In genomic region chr10:120946497-120946896, GRCh38 we compare ENCODE assay signal across 23 cellular contexts.
DNase-seq lines count a peak whose midpoint lies in the region; ATAC-seq and TF ChIP-seq lines count a peak whose summit lies in the region.
"Had no signal": no experiment of that assay in that cellular context is flagged by ENCODE, and none has a peak within 500 bp of the region (broad histone marks: within the 10 kb centered on the region; RNA-seq: fewer than 3 reads in every experiment).

No MANE protein-coding gene starts in this region.

- DNase-seq in RWPE2 (ENCODE audit: low spot score): no peak
- no peak for DNase-seq in endothelial cell (ENCODE audit: low spot score)
- no peak for DNase-seq in mesothelial cell of epicardium (ENCODE audit: low spot score in 2 of 2, unreplicated experiment in 2 of 2)
- peak; percentile 73 for DNase-seq in superior temporal gyrus (ENCODE audit: extremely low spot score)
- DNase-seq in DMS153 (lab: John Stamatoyannopoulos, UW): no peak
- DNase-seq: activated CD4-positive, alpha-beta T cell treated with anti-CD3 and anti-CD28 coated beads for 36 hours; activated naive CD8-positive, alpha-beta T cell treated with anti-CD3 and anti-CD28 coated beads for 36 hours; brain microvascular endothelial cell; CD4-positive, CD25-positive, alpha-beta regulatory T cell; cortex of kidney; foreskin melanocyte; GOT3; KG1; MV-4-11; NCI-H1694; NCI-H2171 treated with DMSO at 0.1 percent for 48 hours; OCI-M1; SIG-M5; stimulated activated CD4-positive, alpha-beta T cell treated with anti-CD3 and anti-CD28 coated beads, Interleukin-4, amount 100 ng/mL, for 4 hours; T-cell had no signal

- H3K27ac Mint-ChIP-seq in endothelial cell (ENCODE audit: unreplicated experiment) (peak overlapping the region; percentile 3), mesothelial cell of epicardium (peak overlapping the region; percentile 75)
- no peak overlapping the region for H3K27ac Mint-ChIP-seq in stimulated activated memory B cell treated with anti-CD40 and anti-IgM and Interleukin-4, amounts not matched to agents 10 μg/mL and 1 μg/mL and 100 μg/mL, for 72 hours
- H3K27ac Mint-ChIP-seq: activated CD4-positive, alpha-beta T cell treated with anti-CD3 and anti-CD28 coated beads for 36 hours; activated naive CD8-positive, alpha-beta T cell treated with anti-CD3 and anti-CD28 coated beads for 36 hours; CD4-positive, CD25-positive, alpha-beta regulatory T cell; T-cell had no signal

- TF ChIP-seq CTCF in RWPE2 (IDR thresholded peaks at IDR 0.05; ENCODE audit: poor library complexity, severe bottlenecking) (no peak), endothelial cell (IDR thresholded peaks at IDR 0.05; ENCODE audit: unreplicated experiment) (no peak), mesothelial cell of epicardium (IDR thresholded peaks at IDR 0.05; ENCODE audit: unreplicated experiment) (no peak)

- ATAC-seq in RWPE2 (ENCODE audit: low read depth) (no peak), esophagus mucosa (no peak)
- no peak for ATAC-seq in stimulated activated memory B cell treated with anti-CD40 and anti-IgM and Interleukin-4, amounts not matched to agents 10 μg/mL and 1 μg/mL and 100 μg/mL, for 72 hours
- ATAC-seq: activated CD4-positive, alpha-beta T cell treated with anti-CD3 and anti-CD28 coated beads for 36 hours; GM12878; T-cell had no signal

- no peaks in the 10 kb centered on the region for H3K9me3 ChIP-seq in RWPE2 (ENCODE audit: severe bottlenecking)

- H3K4me3 ChIP-seq in RWPE2 (ENCODE audit: severe bottlenecking): no peak overlapping the region
- H3K4me3 ChIP-seq: GM12878 had no signal

- H3K27me3 Mint-ChIP-seq in endothelial cell (ENCODE audit: unreplicated experiment) (peaks cover 5% of the 10 kb centered on the region), mesothelial cell of epicardium (ENCODE audit: low read depth) (peaks cover 4% of the 10 kb centered on the region)
- H3K27me3 Mint-ChIP-seq in stimulated activated memory B cell treated with anti-CD40 and anti-IgM and Interleukin-4, amounts not matched to agents 10 μg/mL and 1 μg/mL and 100 μg/mL, for 72 hours: peaks cover 66% of the 10 kb centered on the region

- H3K4me3 Mint-ChIP-seq in endothelial cell (ENCODE audit: unreplicated experiment): no peak overlapping the region
- H3K4me3 Mint-ChIP-seq in mesothelial cell of epicardium: no peak overlapping the region
- no peak overlapping the region for H3K4me3 Mint-ChIP-seq in stimulated activated memory B cell treated with anti-CD40 and anti-IgM and Interleukin-4, amounts not matched to agents 10 μg/mL and 1 μg/mL and 100 μg/mL, for 72 hours
- H3K4me3 Mint-ChIP-seq: activated CD4-positive, alpha-beta T cell treated with anti-CD3 and anti-CD28 coated beads for 36 hours; activated naive CD8-positive, alpha-beta T cell treated with anti-CD3 and anti-CD28 coated beads for 36 hours; CD4-positive, CD25-positive, alpha-beta regulatory T cell; T-cell had no signal

- peaks cover 10% of the 10 kb centered on the region for H3K4me1 ChIP-seq in RWPE2 (ENCODE audit: insufficient read depth, poor library complexity, severe bottlenecking)

- H3K27me3 ChIP-seq in RWPE2 (ENCODE audit: insufficient read depth, poor library complexity, severe bottlenecking): no peaks in the 10 kb centered on the region

- no peaks in the 10 kb centered on the region for H3K36me3 ChIP-seq in RWPE2 (ENCODE audit: low read depth)
- H3K36me3 ChIP-seq: brain microvascular endothelial cell had no signal

- H3K9me3 Mint-ChIP-seq in endothelial cell (ENCODE audit: unreplicated experiment) (no peaks in the 10 kb centered on the region), mesothelial cell of epicardium (peaks cover 3% of the 10 kb centered on the region)
- H3K9me3 Mint-ChIP-seq in stimulated activated memory B cell treated with anti-CD40 and anti-IgM and Interleukin-4, amounts not matched to agents 10 μg/mL and 1 μg/mL and 100 μg/mL, for 72 hours: peaks cover 3% of the 10 kb centered on the region
- H3K9me3 Mint-ChIP-seq: activated naive CD8-positive, alpha-beta T cell treated with anti-CD3 and anti-CD28 coated beads for 36 hours; T-cell had no signal

- H3K27ac ChIP-seq in RWPE2 (ENCODE audit: poor library complexity, severe bottlenecking): peak overlapping the region; percentile 19
- H3K27ac ChIP-seq: brain microvascular endothelial cell had no signal

- H3K4me1 Mint-ChIP-seq in endothelial cell (ENCODE audit: unreplicated experiment) (peaks cover 11% of the 10 kb centered on the region), mesothelial cell of epicardium (peaks cover 52% of the 10 kb centered on the region)
- H3K4me1 Mint-ChIP-seq in stimulated activated memory B cell treated with anti-CD40 and anti-IgM and Interleukin-4, amounts not matched to agents 10 μg/mL and 1 μg/mL and 100 μg/mL, for 72 hours: peaks cover 16% of the 10 kb centered on the region

- H3K36me3 Mint-ChIP-seq in endothelial cell (ENCODE audit: low read depth, unreplicated experiment) (peaks cover 3% of the 10 kb centered on the region), mesothelial cell of epicardium (no peaks in the 10 kb centered on the region)
- no peaks in the 10 kb centered on the region for H3K36me3 Mint-ChIP-seq in stimulated activated memory B cell treated with anti-CD40 and anti-IgM and Interleukin-4, amounts not matched to agents 10 μg/mL and 1 μg/mL and 100 μg/mL, for 72 hours
- H3K36me3 Mint-ChIP-seq: CD4-positive, CD25-positive, alpha-beta regulatory T cell; T-cell had no signal
